ENCODE assay signal across 10 cellular contexts in the genomic region with DNA sequence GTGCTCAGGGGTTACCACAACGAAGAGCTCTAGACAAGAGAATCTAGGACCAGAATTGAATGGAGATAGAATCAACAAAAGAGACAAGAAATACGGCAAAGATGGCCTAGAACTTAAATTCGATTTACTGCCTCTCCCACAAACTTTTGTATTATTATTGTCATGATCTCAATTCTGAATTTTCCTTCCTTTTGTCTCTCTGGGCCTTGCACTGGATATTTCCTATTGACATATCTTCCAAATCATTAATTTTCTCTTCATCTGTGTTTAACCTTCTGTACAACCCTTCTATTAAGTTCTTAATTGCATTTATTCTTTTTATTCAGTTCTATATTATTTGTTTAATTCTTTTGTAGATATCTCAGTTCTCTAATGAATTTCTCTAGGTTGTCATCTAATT. TPM values are rescaled to one million over a fixed set of nuclear protein-coding genes. Genes with fewer than 3 reads are reported as not detected.
"Had no signal": no experiment of that assay in that cellular context is flagged by ENCODE, and none has a peak within 500 bp of the region (broad histone marks: within the 10 kb centered on the region; RNA-seq: fewer than 3 reads in every experiment).

No MANE protein-coding gene starts in this region.

- DNase-seq: IMR-90, KBM-7, KG1 had no signal

- H3K27ac ChIP-seq: HL-60, KMS-11 had no signal

- H3K4me2 ChIP-seq: KMS-11 had no signal

- FAIRE-seq: HepG2, HTR-8/SVneo had no signal

- H3K9ac ChIP-seq: KMS-11 had no signal

- ATAC-seq: HepG2 had no signal

RNA-seq across cellular contexts. Expression of a gene that starts 28.4 kb away (rescaled TPM):
- total RNA-seq: HepG2, HT-29 had no signal
- polyA plus RNA-seq: HepG2, IgD-negative memory B cell had no signal

RNA-seq across cellular contexts. Expression of a gene that starts 46.9 kb away (rescaled TPM):
- total RNA-seq: HepG2, HT-29, HT1080, IMR-90 had no signal
- polyA plus RNA-seq: HepG2, IgD-negative memory B cell, IMR-90 had no signal
